In the genomic region with DNA sequence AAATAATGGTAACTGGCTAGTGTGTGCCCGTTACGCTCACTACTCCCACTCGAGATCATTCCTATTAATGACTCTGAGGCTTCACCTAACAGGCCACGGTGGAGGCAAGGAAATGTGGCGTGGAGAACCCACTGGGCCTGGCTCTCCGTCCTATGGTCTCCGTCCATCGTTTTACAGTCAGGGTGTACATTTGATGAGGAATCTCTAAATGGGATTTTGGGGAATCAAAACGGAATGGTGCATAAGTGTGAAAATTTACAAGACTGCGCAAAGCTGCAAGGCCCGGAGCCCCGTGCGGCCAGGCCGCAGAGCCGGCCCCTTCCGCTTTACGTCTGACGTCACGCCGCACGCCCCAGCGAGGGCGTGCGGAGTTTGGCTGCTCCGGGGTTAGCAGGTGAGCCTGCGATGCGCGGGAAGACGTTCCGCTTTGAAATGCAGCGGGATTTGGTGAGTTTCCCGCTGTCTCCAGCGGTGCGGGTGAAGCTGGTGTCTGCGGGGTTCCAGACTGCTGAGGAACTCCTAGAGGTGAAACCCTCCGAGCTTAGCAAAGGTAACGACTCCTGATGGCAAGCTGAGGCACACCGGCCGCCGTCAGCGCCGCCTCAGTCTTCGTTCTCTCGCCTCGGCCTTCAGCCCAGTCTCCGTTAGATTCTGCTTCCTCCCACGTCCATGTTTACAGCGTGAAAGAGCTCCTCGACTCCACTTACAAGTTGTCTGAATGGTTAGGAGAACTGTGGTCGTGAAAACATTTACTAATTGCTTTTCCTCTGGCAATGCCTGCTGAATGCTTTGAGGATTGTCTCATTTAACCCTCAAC, we compare ENCODE assay signal across 8 cellular contexts. TPM values are rescaled to one million over a fixed set of nuclear protein-coding genes. Genes with fewer than 3 reads are reported as not detected.
A peak's percentile ranks its signal among the peaks of the same experiment; 100 is the strongest.
DNase-seq lines count a peak whose midpoint lies in the region; ATAC-seq and TF ChIP-seq lines count a peak whose summit lies in the region.

A gene (plus strand): TSS at position 364 of the 817 bp plus-strand sequence. CDS start 42 bp downstream, at position 406.

- DNase-seq in GM04503 (ENCODE audit: low read depth) (peak; percentile 41), MV-4-11 (lab: John Stamatoyannopoulos, UW) (peak; percentile 86), globus pallidus (ENCODE audit: low spot score) (peak; percentile 81), occipital lobe (lab: John Stamatoyannopoulos, UW) (peak; percentile 76), superior temporal gyrus (ENCODE audit: extremely low spot score) (peak; percentile 91)
- peak; percentile 89 for DNase-seq in activated naive CD4-positive, alpha-beta T cell treated with anti-CD3 and anti-CD28 coated beads, Interleukin-2, amount 50 U/mL, for 16 hours

- H3K4me1 ChIP-seq in HEK293 (ENCODE audit: control insufficient read depth, insufficient read depth, low read length), result peaks cover 16% of the 10 kb centered on the region

- POLR2A ChIA-PET in HEK293 (lab: Yijun Ruan, JAX), result interaction anchor here (0.5 to 5.0 kb wide), 16 partner anchors 9 to 1131 kb away, joined by 3 to 49 read pairs (median 4); a partner anchor contains a TSS

- peak within 1 kb of the TSS; percentile 96 for H3K27ac ChIP-seq in HEK293 (ENCODE audit: extremely low read depth, low read depth, low read length)

- H3K36me3 ChIP-seq in HEK293 (ENCODE audit: control insufficient read depth in 2 of 2, insufficient read depth in 1 of 2, low read length in 2 of 2), result peaks cover 18 to 28% of the 10 kb centered on the region in 2 experiments

- CTCF ChIA-PET in HEK293 (lab: Yijun Ruan, JAX), result interaction anchor here (0.6 to 2.2 kb wide), 5 partner anchors 18 to 1989 kb away, joined by 4 to 8 read pairs (median 4); no protein-coding TSS in a partner anchor

- ATAC-seq in SK-N-SH treated with all-trans-retinoic acid at 6 μM for 48 hours, result peak; percentile 98

- no peaks in the 10 kb centered on the region for H3K9me3 ChIP-seq in HEK293 (ENCODE audit: control insufficient read depth, insufficient read depth, low read depth, low read length)

- peak within 1 kb of the TSS; percentile 74 for H3K4me3 ChIP-seq in HEK293 (ENCODE audit: low read depth, low read length)

- TF ChIP-seq CTCF in HEK293 (tag by site-specific recombination; IDR thresholded peaks at IDR 0.05), result no peak; the same call in 1 of the 2 replicates

TF ChIP-seq in HEK293, 187 proteins besides CTCF, POLR2A, EP300 and RAD21 (continues in another document):
- TF ChIP-seq ZNF76 (tag by site-specific recombination; IDR thresholded peaks at IDR 0.05; ENCODE audit: borderline replicate concordance, low read depth) (peak; percentile 63; the same call in 1 of the 2 replicates), TRIM28 (IDR thresholded peaks at IDR 0.05; ENCODE audit: borderline replicate concordance, low read length) (peak; percentile 66; the same call in 1 of the 2 replicates), KLF8 (tag by site-specific recombination; IDR thresholded peaks at IDR 0.05) (peak; percentile 81), EGR2 (tag by site-specific recombination; IDR thresholded peaks at IDR 0.05; ENCODE audit: low read depth) (peak; percentile 40; the same call in 1 of the 2 replicates), ZNF335 (tag by site-specific recombination; conservative IDR thresholded peaks at IDR 0.05) (peak; percentile 76), ZFP37 (tag by site-specific recombination; IDR thresholded peaks at IDR 0.05) (peak; percentile 84; the same call in 1 of the 2 replicates), HOXD13 (CRISPR knock-in tag; IDR thresholded peaks at IDR 0.05; ENCODE audit: borderline replicate concordance) (0 out of 2 replicates have a peak, but pooled peaks have one; percentile 50)
- TF ChIP-seq, protein P1, sequence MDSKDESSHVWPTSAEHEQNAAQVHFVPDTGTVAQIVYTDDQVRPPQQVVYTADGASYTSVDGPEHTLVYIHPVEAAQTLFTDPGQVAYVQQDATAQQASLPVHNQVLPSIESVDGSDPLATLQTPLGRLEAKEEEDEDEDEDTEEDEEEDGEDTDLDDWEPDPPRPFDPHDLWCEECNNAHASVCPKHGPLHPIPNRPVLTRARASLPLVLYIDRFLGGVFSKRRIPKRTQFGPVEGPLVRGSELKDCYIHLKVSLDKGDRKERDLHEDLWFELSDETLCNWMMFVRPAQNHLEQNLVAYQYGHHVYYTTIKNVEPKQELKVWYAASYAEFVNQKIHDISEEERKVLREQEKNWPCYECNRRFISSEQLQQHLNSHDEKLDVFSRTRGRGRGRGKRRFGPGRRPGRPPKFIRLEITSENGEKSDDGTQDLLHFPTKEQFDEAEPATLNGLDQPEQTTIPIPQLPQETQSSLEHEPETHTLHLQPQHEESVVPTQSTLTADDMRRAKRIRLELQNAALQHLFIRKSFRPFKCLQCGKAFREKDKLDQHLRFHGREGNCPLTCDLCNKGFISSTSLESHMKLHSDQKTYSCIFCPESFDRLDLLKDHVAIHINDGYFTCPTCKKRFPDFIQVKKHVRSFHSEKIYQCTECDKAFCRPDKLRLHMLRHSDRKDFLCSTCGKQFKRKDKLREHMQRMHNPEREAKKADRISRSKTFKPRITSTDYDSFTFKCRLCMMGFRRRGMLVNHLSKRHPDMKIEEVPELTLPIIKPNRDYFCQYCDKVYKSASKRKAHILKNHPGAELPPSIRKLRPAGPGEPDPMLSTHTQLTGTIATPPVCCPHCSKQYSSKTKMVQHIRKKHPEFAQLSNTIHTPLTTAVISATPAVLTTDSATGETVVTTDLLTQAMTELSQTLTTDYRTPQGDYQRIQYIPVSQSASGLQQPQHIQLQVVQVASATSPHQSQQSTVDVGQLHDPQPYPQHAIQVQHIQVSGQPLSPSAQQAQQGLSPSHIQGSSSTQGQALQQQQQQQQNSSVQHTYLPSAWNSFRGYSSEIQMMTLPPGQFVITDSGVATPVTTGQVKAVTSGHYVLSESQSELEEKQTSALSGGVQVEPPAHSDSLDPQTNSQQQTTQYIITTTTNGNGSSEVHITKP (tag by site-specific recombination; IDR thresholded peaks at IDR 0.05), result peak; percentile 20

TF ChIP-seq in SK-N-SH treated with all-trans-retinoic acid at 6 μM for 48 hours, 23 proteins besides CTCF, POLR2A, EP300 and RAD21 (continues in another document):
- no peak for TF ChIP-seq TOX (CRISPR knock-in tag; IDR thresholded peaks at IDR 0.05; ENCODE audit: borderline replicate concordance)
- TF ChIP-seq ISL1 (CRISPR knock-in tag; IDR thresholded peaks at IDR 0.05), result no peak
- no peak for TF ChIP-seq PPARA (CRISPR knock-in tag; IDR thresholded peaks at IDR 0.05; ENCODE audit: borderline replicate concordance)
- TF ChIP-seq ZNF565 (CRISPR knock-in tag; conservative IDR thresholded peaks at IDR 0.05; ENCODE audit: low read depth), result no peak
- no peak for TF ChIP-seq ZNF70 (CRISPR knock-in tag; IDR thresholded peaks at IDR 0.05)
- 0 out of 2 replicates have a peak, but pooled peaks have one; percentile 59 for TF ChIP-seq BACH2 (CRISPR knock-in tag; IDR thresholded peaks at IDR 0.05; ENCODE audit: borderline replicate concordance)
- TF ChIP-seq, protein P2, sequence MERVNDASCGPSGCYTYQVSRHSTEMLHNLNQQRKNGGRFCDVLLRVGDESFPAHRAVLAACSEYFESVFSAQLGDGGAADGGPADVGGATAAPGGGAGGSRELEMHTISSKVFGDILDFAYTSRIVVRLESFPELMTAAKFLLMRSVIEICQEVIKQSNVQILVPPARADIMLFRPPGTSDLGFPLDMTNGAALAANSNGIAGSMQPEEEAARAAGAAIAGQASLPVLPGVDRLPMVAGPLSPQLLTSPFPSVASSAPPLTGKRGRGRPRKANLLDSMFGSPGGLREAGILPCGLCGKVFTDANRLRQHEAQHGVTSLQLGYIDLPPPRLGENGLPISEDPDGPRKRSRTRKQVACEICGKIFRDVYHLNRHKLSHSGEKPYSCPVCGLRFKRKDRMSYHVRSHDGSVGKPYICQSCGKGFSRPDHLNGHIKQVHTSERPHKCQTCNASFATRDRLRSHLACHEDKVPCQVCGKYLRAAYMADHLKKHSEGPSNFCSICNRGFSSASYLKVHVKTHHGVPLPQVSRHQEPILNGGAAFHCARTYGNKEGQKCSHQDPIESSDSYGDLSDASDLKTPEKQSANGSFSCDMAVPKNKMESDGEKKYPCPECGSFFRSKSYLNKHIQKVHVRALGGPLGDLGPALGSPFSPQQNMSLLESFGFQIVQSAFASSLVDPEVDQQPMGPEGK (CRISPR knock-in tag; IDR thresholded peaks at IDR 0.05; ENCODE audit: borderline replicate concordance), result no peak
- TF ChIP-seq ZC3H10 (CRISPR knock-in tag; IDR thresholded peaks at IDR 0.05), result no peak
- peak; percentile 86; the same call in 1 of the 2 replicates for TF ChIP-seq CSDC2 (CRISPR knock-in tag; IDR thresholded peaks at IDR 0.05)
- peak; percentile 56; the same call in 1 of the 2 replicates for TF ChIP-seq OSR1 (CRISPR knock-in tag; IDR thresholded peaks at IDR 0.05)
- no peak for TF ChIP-seq ZFP30 (CRISPR knock-in tag; IDR thresholded peaks at IDR 0.05)
- TF ChIP-seq TCF4 (CRISPR knock-in tag; IDR thresholded peaks at IDR 0.05; ENCODE audit: borderline replicate concordance), result no peak
- TF ChIP-seq, protein P3, sequence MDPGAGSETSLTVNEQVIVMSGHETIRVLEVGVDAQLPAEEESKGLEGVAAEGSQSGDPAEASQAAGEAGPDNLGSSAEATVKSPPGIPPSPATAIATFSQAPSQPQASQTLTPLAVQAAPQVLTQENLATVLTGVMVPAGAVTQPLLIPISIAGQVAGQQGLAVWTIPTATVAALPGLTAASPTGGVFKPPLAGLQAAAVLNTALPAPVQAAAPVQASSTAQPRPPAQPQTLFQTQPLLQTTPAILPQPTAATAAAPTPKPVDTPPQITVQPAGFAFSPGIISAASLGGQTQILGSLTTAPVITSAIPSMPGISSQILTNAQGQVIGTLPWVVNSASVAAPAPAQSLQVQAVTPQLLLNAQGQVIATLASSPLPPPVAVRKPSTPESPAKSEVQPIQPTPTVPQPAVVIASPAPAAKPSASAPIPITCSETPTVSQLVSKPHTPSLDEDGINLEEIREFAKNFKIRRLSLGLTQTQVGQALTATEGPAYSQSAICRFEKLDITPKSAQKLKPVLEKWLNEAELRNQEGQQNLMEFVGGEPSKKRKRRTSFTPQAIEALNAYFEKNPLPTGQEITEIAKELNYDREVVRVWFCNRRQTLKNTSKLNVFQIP (CRISPR knock-in tag; IDR thresholded peaks at IDR 0.05; ENCODE audit: borderline replicate concordance, low read depth), result 0 out of 2 replicates have a peak, but pooled peaks have one; percentile 36
- TF ChIP-seq ZFP3 (CRISPR knock-in tag; IDR thresholded peaks at IDR 0.05), result peak; percentile 57; the same call in 1 of the 2 replicates
- TF ChIP-seq GLIS3 (CRISPR knock-in tag; IDR thresholded peaks at IDR 0.05), result peak; percentile 42; the same call in 1 of the 2 replicates

RNA-seq across cellular contexts. Expression of the gene that starts here (rescaled TPM):
- total RNA-seq in occipital lobe, result 42.6 TPM

Comparison
In these comparisons a context has a peak if more than half of its experiments do, and no peak if none do; other contexts are left out.
1. Peak in every context shown above with its lines: DNase-seq, ATAC-seq, H3K4me3 ChIP-seq and H3K27ac ChIP-seq.
2. DNase-seq: peak in every context shown above with its lines; median percentile 91 in superior temporal gyrus; 89 in activated naive CD4-positive, alpha-beta T cell treated with anti-CD3 and anti-CD28 coated beads, Interleukin-2, amount 50 U/mL, for 16 hours; 86 in MV-4-11; 81 in globus pallidus; 76 in occipital lobe; 41 in GM04503.